18 cellular contexts compared by ENCODE assay signal in genomic region chr11:70376621-70377020, GRCh38.
"Had no signal": no experiment of that assay in that cellular context is flagged by ENCODE, and none has a peak within 500 bp of the region (broad histone marks: within the 10 kb centered on the region; RNA-seq: fewer than 3 reads in every experiment).

No MANE protein-coding gene starts in this region.

- H3K4me1 Mint-ChIP-seq: immature natural killer cell had no signal

- H3K4me1 ChIP-seq: colonic mucosa, foreskin keratinocyte, heart left ventricle, left lung, lower lobe of right lung had no signal

- H3K27me3 Mint-ChIP-seq: dendritic cell treated with granulocyte-macrophage colony-stimulating factor and Interleukin-4, amounts not matched to agents 40 ng/mL and 50 ng/mL, for 4 days; effector memory CD8-positive, alpha-beta T cell had no signal

- H2AFZ ChIP-seq: hepatocyte had no signal

- H3K79me2 ChIP-seq: hepatocyte had no signal

- H3K27ac ChIP-seq: colonic mucosa, esophagus muscularis mucosa, foreskin keratinocyte, gastroesophageal sphincter, heart left ventricle, hepatocyte, left lung, lower lobe of right lung had no signal

- H3K27me3 ChIP-seq: colonic mucosa, esophagus muscularis mucosa, foreskin keratinocyte, gastroesophageal sphincter, heart left ventricle, hepatocyte, left lung had no signal

- DNase-seq: colonic mucosa; cortex of kidney; effector CD8-positive, alpha-beta T cell; effector memory CD8-positive, alpha-beta T cell; foreskin keratinocyte; heart left ventricle; hypothalamus; immature natural killer cell; left cardiac atrium; left lung; left ventricle myocardium superior; lower lobe of right lung; mesenchymal stem cell; midbrain had no signal

- H3K27ac Mint-ChIP-seq: dendritic cell treated with granulocyte-macrophage colony-stimulating factor and Interleukin-4, amounts not matched to agents 40 ng/mL and 50 ng/mL, for 4 days; effector memory CD8-positive, alpha-beta T cell; immature natural killer cell had no signal

- H3K9me3 ChIP-seq: colonic mucosa, esophagus muscularis mucosa, gastroesophageal sphincter, heart left ventricle, left lung, lower lobe of right lung had no signal

- H3K4me3 Mint-ChIP-seq: dendritic cell treated with granulocyte-macrophage colony-stimulating factor and Interleukin-4, amounts not matched to agents 40 ng/mL and 50 ng/mL, for 4 days; effector memory CD8-positive, alpha-beta T cell; immature natural killer cell had no signal

- ATAC-seq: effector memory CD8-positive, alpha-beta T cell; foreskin keratinocyte; gastroesophageal sphincter; heart left ventricle; left cardiac atrium; left lung; left ventricle myocardium superior; lower lobe of right lung had no signal

- H3K4me2 ChIP-seq: hepatocyte had no signal

- H3K9me3 Mint-ChIP-seq: effector memory CD8-positive, alpha-beta T cell; immature natural killer cell had no signal

- H3K4me3 ChIP-seq: colonic mucosa, esophagus muscularis mucosa, gastroesophageal sphincter, heart left ventricle, hepatocyte, left lung, lower lobe of right lung had no signal
